ENCODE assay signal across 7 cellular contexts in genomic region chr3:50356553-50356952, GRCh38. TPM values are rescaled to one million over a fixed set of nuclear protein-coding genes. Genes with fewer than 3 reads are reported as not detected.
DNase-seq lines count a peak whose midpoint lies in the region; ATAC-seq and TF ChIP-seq lines count a peak whose summit lies in the region.

No MANE protein-coding gene starts in this region.

- CTCF ChIA-PET in RWPE1 (lab: Yijun Ruan, JAX) = no interaction called here

- H4K20me1 ChIP-seq in GM23338 (replicated peaks; ENCODE audit: insufficient read depth) = peaks cover 24% of the 10 kb centered on the region
- H4K20me1 ChIP-seq in fibroblast of lung (ENCODE audit: control insufficient read depth, extremely low read depth, insufficient read depth, low read length) = no peaks in the 10 kb centered on the region

- no peak overlapping the region for H3K27ac Mint-ChIP-seq in GM23338

- H3K4me3 Mint-ChIP-seq in GM23338 = no peak overlapping the region; the same call in 2 of the 3 replicates

- DNase-seq in GM23338 (ENCODE audit: low spot score) = no peak
- DNase-seq in RWPE1 (ENCODE audit: low spot score) = no peak
- DNase-seq in fibroblast of lung (ENCODE audit: low read depth in 2 of 2) = peak in 1 of 2 donors; percentile 23
- DNase-seq in skeletal muscle cell (ENCODE audit: low read depth) = no peak
- no peak for DNase-seq in ecto neural progenitor cell (ENCODE audit: low spot score)
- no peak for DNase-seq in C1 segment of cervical spinal cord (lab: John Stamatoyannopoulos, UW)

- H3K4me1 ChIP-seq in GM23338 (ENCODE audit: insufficient read depth) (peaks cover 10% of the 10 kb centered on the region; the same call in 1 of the 2 replicates), fibroblast of lung (ENCODE audit: control insufficient read depth, extremely low read depth, insufficient read depth, low read length) (peaks cover 8% of the 10 kb centered on the region)

- H3K36me3 Mint-ChIP-seq in GM23338 (ENCODE audit: low read depth) = peaks cover 8% of the 10 kb centered on the region

- H3K4me2 ChIP-seq in GM23338 = no peak overlapping the region
- H3K4me2 ChIP-seq in fibroblast of lung (ENCODE audit: extremely low read depth, insufficient read depth, low read length) = peak overlapping the region; percentile 99

- H3K4me1 Mint-ChIP-seq in GM23338 = peaks cover 24% of the 10 kb centered on the region

- ATAC-seq in GM23338 = no peak
- ATAC-seq in HG02852 (IDR thresholded peaks at IDR 0.05; ENCODE audit: unreplicated experiment) = no peak

- POLR2A ChIA-PET in RWPE1 (lab: Yijun Ruan, JAX; ENCODE audit: low non-redundant PET) = no interaction called here

- H3K36me3 ChIP-seq in GM23338 (ENCODE audit: insufficient read depth) (no peaks in the 10 kb centered on the region), fibroblast of lung (ENCODE audit: control insufficient read depth, insufficient read depth, low read length) (peaks cover 26% of the 10 kb centered on the region)

- H3K79me2 ChIP-seq in GM23338 (replicated peaks; ENCODE audit: insufficient read depth) (peaks cover 21% of the 10 kb centered on the region), fibroblast of lung (ENCODE audit: control insufficient read depth, insufficient read depth, low read length) (peaks cover 49% of the 10 kb centered on the region)

- no peaks in the 10 kb centered on the region for H3K9me2 ChIP-seq in GM23338 (ENCODE audit: insufficient read depth)

- no peaks in the 10 kb centered on the region; the same call in 2 of the 3 replicates for H3K9me3 Mint-ChIP-seq in GM23338

- TF ChIP-seq CTCF in GM23338 (conservative IDR thresholded peaks at IDR 0.05; ENCODE audit: low read depth in 2 of 2) (no peak), RWPE1 (conservative IDR thresholded peaks at IDR 0.05; ENCODE audit: low read depth) (no peak), fibroblast of lung (conservative IDR thresholded peaks at IDR 0.05 in 1 of 2, IDR thresholded peaks at IDR 0.05 in 1 of 2; ENCODE audit: low read depth in 1 of 2, low read length in 2 of 2) (no peak)

- peaks cover 10% of the 10 kb centered on the region for H3K27me3 Mint-ChIP-seq in GM23338 (ENCODE audit: insufficient read depth, low read depth, poor library complexity)

- H3K27me3 ChIP-seq in GM23338 (ENCODE audit: insufficient read depth) (no peaks in the 10 kb centered on the region), fibroblast of lung (ENCODE audit: control insufficient read depth, insufficient read depth, low read length) (no peaks in the 10 kb centered on the region)

- H3K4me3 ChIP-seq in GM23338 (peak overlapping the region; percentile 75; the same call in 1 of the 2 replicates), fibroblast of lung (replicated peaks in 1 of 4; ENCODE audit: control extremely low read depth in 1 of 4, insufficient read depth in 1 of 4, low read depth in 3 of 4, low read length in 4 of 4) (peak overlapping the region; percentile 72 to 84 (median 73)), skeletal muscle cell (ENCODE audit: low read depth, low read length) (peak overlapping the region; percentile 91)

- no peak overlapping the region for H2AFZ ChIP-seq in GM23338
- no peak overlapping the region for H2AFZ ChIP-seq in fibroblast of lung (ENCODE audit: low read length)

- no peaks in the 10 kb centered on the region for H3K9me3 ChIP-seq in fibroblast of lung (ENCODE audit: control insufficient read depth, insufficient read depth, low read depth, low read length)

- no peaks in the 10 kb centered on the region for H3F3A ChIP-seq in GM23338 (replicated peaks; ENCODE audit: low read depth)

- no peak overlapping the region for H3K27ac ChIP-seq in GM23338 (ENCODE audit: low read depth)
- peak overlapping the region; percentile 77 for H3K27ac ChIP-seq in RWPE1
- H3K27ac ChIP-seq in fibroblast of lung (ENCODE audit: insufficient read depth, low read length) = no peak overlapping the region

- no peak overlapping the region for H3K9ac ChIP-seq in fibroblast of lung (ENCODE audit: insufficient read depth, low read length)

TF ChIP-seq in GM23338, 12 proteins besides CTCF, POLR2A, EP300 and RAD21 (continues in another document):
- TF ChIP-seq ZNF114 (CRISPR knock-in tag; IDR thresholded peaks at IDR 0.05) (no peak), NANOG (IDR thresholded peaks at IDR 0.05; ENCODE audit: borderline replicate concordance) (no peak), POLR2AphosphoS5 (IDR thresholded peaks at IDR 0.05; ENCODE audit: low read depth) (no peak), JUNB (IDR thresholded peaks at IDR 0.05; ENCODE audit: unreplicated experiment) (no peak), ZNF331 (CRISPR knock-in tag; IDR thresholded peaks at IDR 0.05; ENCODE audit: low read depth) (no peak), CREB1 (CRISPR knock-in tag; IDR thresholded peaks at IDR 0.05; ENCODE audit: low read depth) (no peak), STAT1 (IDR thresholded peaks at IDR 0.05; ENCODE audit: unreplicated experiment) (no peak)

RNA-seq across cellular contexts. Expression of gene TMEM115, which starts 2.8 kb away (rescaled TPM):
- total RNA-seq in GM23338 (2014; rRNA removed; shearing (Covaris generic)) = 41.9 and 49.2 TPM in 2 replicates
- polyA plus RNA-seq in GM23338 (2016; fragmentation: Nextera tagmentation; extraction: Ambion mirVana) = 17.8 and 19.3 TPM in 2 replicates
- total RNA-seq in fibroblast of lung = 39.3 and 44.8 TPM in 2 replicates
- 28.2 and 28.9 TPM in 2 replicates for polyA plus RNA-seq in fibroblast of lung
- polyA plus RNA-seq in fibroblast of lung (2012) = 36.2 and 41.8 TPM in 2 replicates
- polyA minus RNA-seq in fibroblast of lung (ENCODE audit: low replicate concordance) = 87.6 and 103 TPM in 2 replicates

RNA-seq across cellular contexts. Expression of gene CYB561D2, which starts 5.9 kb away (rescaled TPM):
- 11.5 and 18.2 TPM in 2 replicates for total RNA-seq in GM23338 (2014; rRNA removed; shearing (Covaris generic))
- polyA plus RNA-seq in GM23338 (2016; fragmentation: Nextera tagmentation; extraction: Ambion mirVana) (10.0 and 10.1 TPM in 2 replicates), fibroblast of lung (16.4 and 16.7 TPM in 2 replicates)
- total RNA-seq in fibroblast of lung = 24.1 and 28.6 TPM in 2 replicates
- polyA plus RNA-seq in fibroblast of lung (2012) = 21.7 and 23.8 TPM in 2 replicates
- polyA minus RNA-seq in fibroblast of lung (ENCODE audit: low replicate concordance) = 39.0 and 58.3 TPM in 2 replicates

RNA-seq across cellular contexts. Expression of gene NPRL2, which starts 6.0 kb away (rescaled TPM):
- 22.3 and 35.6 TPM in 2 replicates for total RNA-seq in GM23338 (2014; rRNA removed; shearing (Covaris generic))
- polyA plus RNA-seq in GM23338 (2016; fragmentation: Nextera tagmentation; extraction: Ambion mirVana) (27.7 and 31.7 TPM in 2 replicates), fibroblast of lung (21.4 and 26.2 TPM in 2 replicates)
- total RNA-seq in fibroblast of lung = 19.3 and 27.2 TPM in 2 replicates
- 16.4 and 19.9 TPM in 2 replicates for polyA plus RNA-seq in fibroblast of lung (2012)
- polyA minus RNA-seq in fibroblast of lung (ENCODE audit: low replicate concordance) = 43.3 and 48.3 TPM in 2 replicates

RNA-seq across cellular contexts. Expression of gene ZMYND10, which starts 11.0 kb away (rescaled TPM):
- total RNA-seq in GM23338 (2014; rRNA removed; shearing (Covaris generic)) = 0.31 TPM in 2 replicates
- 0.24 and 0.29 TPM in 2 replicates for polyA plus RNA-seq in GM23338 (2016; fragmentation: Nextera tagmentation; extraction: Ambion mirVana)
- total RNA-seq in fibroblast of lung = 0.26 and 0.83 TPM in 2 replicates
- polyA plus RNA-seq in fibroblast of lung = 0.32 and 0.93 TPM in 2 replicates
- polyA plus RNA-seq in fibroblast of lung (2012) = 0.99 and 2.0 TPM in 2 replicates
- polyA minus RNA-seq in fibroblast of lung (ENCODE audit: low replicate concordance) = 5.9 TPM in 1 of 2 replicates, not detected in the other

RNA-seq across cellular contexts. Expression of gene RASSF1, which starts 15.9 kb away (rescaled TPM):
- total RNA-seq in GM23338 (2014; rRNA removed; shearing (Covaris generic)) = 12.8 and 15.7 TPM in 2 replicates
- 9.6 TPM in 2 replicates for polyA plus RNA-seq in GM23338 (2016; fragmentation: Nextera tagmentation; extraction: Ambion mirVana)
- 24.1 and 32.4 TPM in 2 replicates for total RNA-seq in fibroblast of lung
- polyA plus RNA-seq in fibroblast of lung = 33.3 and 41.7 TPM in 2 replicates
- 32.1 and 35.0 TPM in 2 replicates for polyA plus RNA-seq in fibroblast of lung (2012)
- 16.7 and 25.5 TPM in 2 replicates for polyA minus RNA-seq in fibroblast of lung (ENCODE audit: low replicate concordance)
